8 cellular contexts compared by ENCODE assay signal in genomic region chr10:69328346-69328687, GRCh38. TPM values are rescaled to one million over a fixed set of nuclear protein-coding genes. Genes with fewer than 3 reads are reported as not detected.
A peak's percentile ranks its signal among the peaks of the same experiment; 100 is the strongest.
DNase-seq lines count a peak whose midpoint lies in the region; ATAC-seq and TF ChIP-seq lines count a peak whose summit lies in the region.

No MANE protein-coding gene starts in this region.

- CTCF ChIA-PET in activated CD4-positive, alpha-beta memory T cell treated with anti-CD3 and anti-CD28 coated beads for 36 hours (lab: Charles Lee): interaction anchor here (1.1 to 2.9 kb wide), 3 partner anchors 9 to 79 kb away, joined by 3 to 15 read pairs (median 5); no protein-coding TSS in a partner anchor
- CTCF ChIA-PET in Caco-2 (lab: Charles Lee): no interaction called here

- no peak for TF ChIP-seq EP300 in transverse colon (IDR thresholded peaks at IDR 0.05; ENCODE audit: low read depth)

- TF ChIP-seq POLR2A in transverse colon (IDR thresholded peaks at IDR 0.05): no peak

- in situ Hi-C loops in transverse colon (cut with MboI; ENCODE audit: low pct_ligation_motif_present in 1 of 4, low pct_unique_long_range_greater_than_20kb in 1 of 4, low sequenced_read_pairs in 3 of 4): no loop called here

- H3K27ac Mint-ChIP-seq in activated T-cell treated with anti-CD3 and anti-CD28 coated beads, Interleukin-2, amount 50 U/mL, for 72 hours: peak overlapping the region; percentile 95
- peak overlapping the region; percentile 80 for H3K27ac Mint-ChIP-seq in activated CD4-positive, alpha-beta memory T cell treated with anti-CD3 and anti-CD28 coated beads for 36 hours
- H3K27ac Mint-ChIP-seq in Caco-2 (ENCODE audit: unreplicated experiment): no peak overlapping the region

- peak overlapping the region; percentile 77 to 79 for H3K4me3 Mint-ChIP-seq in activated T-cell treated with anti-CD3 and anti-CD28 coated beads, Interleukin-2, amount 50 U/mL, for 72 hours
- no peak overlapping the region for H3K4me3 Mint-ChIP-seq in activated CD4-positive, alpha-beta memory T cell treated with anti-CD3 and anti-CD28 coated beads for 36 hours
- no peak overlapping the region for H3K4me3 Mint-ChIP-seq in Caco-2 (ENCODE audit: unreplicated experiment)

- H3K36me3 ChIP-seq in hepatocyte (replicated peaks; ENCODE audit: insufficient read depth, low read depth): no peaks in the 10 kb centered on the region
- H3K36me3 ChIP-seq in transverse colon: no peaks in the 10 kb centered on the region
- H3K36me3 ChIP-seq in Caco-2 (ENCODE audit: control insufficient read depth, insufficient read depth, low read length): no peaks in the 10 kb centered on the region

- intact Hi-C loops in activated CD4-positive, alpha-beta memory T cell treated with anti-CD3 and anti-CD28 coated beads for 36 hours (cut with micrococcal nuclease): no loop called here
- intact Hi-C loops in transverse colon (cut with DNase I; ENCODE audit: low total_unique reads): no loop called here
- intact Hi-C loops in Caco-2 (cut with micrococcal nuclease; ENCODE audit: unreplicated experiment): no loop called here

- no peaks in the 10 kb centered on the region for H3K27me3 ChIP-seq in hepatocyte
- no peaks in the 10 kb centered on the region for H3K27me3 ChIP-seq in transverse colon
- no peaks in the 10 kb centered on the region for H3K27me3 ChIP-seq in Caco-2 (replicated peaks; ENCODE audit: control insufficient read depth, insufficient read depth, low read length)

- no peak overlapping the region for H2AFZ ChIP-seq in hepatocyte

- peak overlapping the region; percentile 72 for H3K4me2 ChIP-seq in hepatocyte

- H3K9me2 ChIP-seq in hepatocyte (replicated peaks; ENCODE audit: insufficient read depth): no peaks in the 10 kb centered on the region

- no peaks in the 10 kb centered on the region for H3K9me3 Mint-ChIP-seq in activated T-cell treated with anti-CD3 and anti-CD28 coated beads, Interleukin-2, amount 50 U/mL, for 72 hours
- no peaks in the 10 kb centered on the region for H3K9me3 Mint-ChIP-seq in activated CD4-positive, alpha-beta memory T cell treated with anti-CD3 and anti-CD28 coated beads for 36 hours
- H3K9me3 Mint-ChIP-seq in Caco-2 (ENCODE audit: unreplicated experiment): no peaks in the 10 kb centered on the region

- POLR2A ChIA-PET in activated CD4-positive, alpha-beta memory T cell treated with anti-CD3 and anti-CD28 coated beads for 36 hours (lab: Charles Lee): interaction anchor here (0.6 to 1.6 kb wide), 2 partner anchors 9 to 655 kb away, joined by 3 to 21 read pairs; no protein-coding TSS in a partner anchor
- POLR2A ChIA-PET in Caco-2 (lab: Charles Lee): no interaction called here

- BruUV-seq in Caco-2 (replicated peaks; lab: Mats Ljungman, UMichigan): no TSS peak

- no peak overlapping the region for H3K4me3 ChIP-seq in hepatocyte
- peak overlapping the region in 2 of 4 donors; percentile 5 to 13 for H3K4me3 ChIP-seq in transverse colon
- H3K4me3 ChIP-seq in Caco-2 (ENCODE audit: low read depth, low read length): no peak overlapping the region

- peaks cover 7% of the 10 kb centered on the region for H4K20me1 ChIP-seq in hepatocyte (ENCODE audit: insufficient read depth, poor library complexity, severe bottlenecking)

- H3K27me3 Mint-ChIP-seq in activated T-cell treated with anti-CD3 and anti-CD28 coated beads, Interleukin-2, amount 50 U/mL, for 72 hours (ENCODE audit: low read depth): no peaks in the 10 kb centered on the region
- no peaks in the 10 kb centered on the region for H3K27me3 Mint-ChIP-seq in activated CD4-positive, alpha-beta memory T cell treated with anti-CD3 and anti-CD28 coated beads for 36 hours
- no peaks in the 10 kb centered on the region for H3K27me3 Mint-ChIP-seq in Caco-2 (ENCODE audit: insufficient read depth, unreplicated experiment)

- peak; percentile 22 to 43 for ATAC-seq in activated T-cell treated with anti-CD3 and anti-CD28 coated beads, Interleukin-2, amount 50 U/mL, for 72 hours (replicated peaks in 1 of 2)

- H3K4me1 ChIP-seq in hepatocyte (ENCODE audit: insufficient read depth) (peaks cover 26% of the 10 kb centered on the region), transverse colon (peaks cover 27 to 83% (median 64%) of the 10 kb centered on the region in 4 donors), Caco-2 (peaks cover 34% of the 10 kb centered on the region)

- H3K79me2 ChIP-seq in hepatocyte: peaks cover 85% of the 10 kb centered on the region

- no peak for DNase-seq in activated T-cell treated with anti-CD3 and anti-CD28 coated beads, Interleukin-2, amount 50 U/mL, for 72 hours
- no peak for DNase-seq in activated T-cell treated with anti-CD3 and anti-CD28 coated beads, Interleukin-2, amount 50 U/mL, for 48 hours
- DNase-seq in activated CD4-positive, alpha-beta memory T cell treated with anti-CD3 and anti-CD28 coated beads for 36 hours: no peak
- DNase-seq in hepatocyte (ENCODE audit: low spot score) (no peak), transverse colon (no peak), DMS153 treated with DMSO at 0.1 percent for 48 hours (lab: John Stamatoyannopoulos, UW; ENCODE audit: unreplicated experiment) (no peak), NCI-H82 (lab: John Stamatoyannopoulos, UW) (no peak), Caco-2 (no peak)

- TF ChIP-seq CTCF in hepatocyte (IDR thresholded peaks at IDR 0.05; ENCODE audit: poor library complexity) (no peak), transverse colon (IDR thresholded peaks at IDR 0.05) (no peak), Caco-2 (IDR thresholded peaks at IDR 0.05; ENCODE audit: insufficient read depth in 1 of 2, low read depth in 1 of 2, low read length in 1 of 2, severe bottlenecking in 1 of 2, unreplicated experiment in 1 of 2) (no peak)

- H3K27ac ChIP-seq in hepatocyte: peak overlapping the region; percentile 71
- peak overlapping the region; percentile 79 to 81 (median 80) for H3K27ac ChIP-seq in transverse colon

- H3K9me3 ChIP-seq in hepatocyte (ENCODE audit: low read depth): no peaks in the 10 kb centered on the region
- H3K9me3 ChIP-seq in transverse colon: no peaks in the 10 kb centered on the region
- H3K9me3 ChIP-seq in Caco-2: no peaks in the 10 kb centered on the region

- WGBS in hepatocyte (ENCODE audit: low lambda C conversion rate, missing lambda C conversion rate): 83% methylated on average over 7 of the region's 7 CpGs
- 62 to 67% methylated on average over 5 to 7 of the region's 7 CpGs for WGBS in transverse colon (ENCODE audit: low coverage in 1 of 2), 2 donors

- H3K4me1 Mint-ChIP-seq in activated T-cell treated with anti-CD3 and anti-CD28 coated beads, Interleukin-2, amount 50 U/mL, for 72 hours (ENCODE audit: low read depth): peaks cover 82% of the 10 kb centered on the region
- peaks cover 62% of the 10 kb centered on the region for H3K4me1 Mint-ChIP-seq in activated CD4-positive, alpha-beta memory T cell treated with anti-CD3 and anti-CD28 coated beads for 36 hours (ENCODE audit: low read depth)
- peaks cover 29% of the 10 kb centered on the region for H3K4me1 Mint-ChIP-seq in Caco-2 (ENCODE audit: low read depth, unreplicated experiment)

- H3K36me3 Mint-ChIP-seq in activated T-cell treated with anti-CD3 and anti-CD28 coated beads, Interleukin-2, amount 50 U/mL, for 72 hours (ENCODE audit: insufficient read depth in 2 of 2): peaks cover 0 to 4% of the 10 kb centered on the region in 2 donors
- H3K36me3 Mint-ChIP-seq in activated CD4-positive, alpha-beta memory T cell treated with anti-CD3 and anti-CD28 coated beads for 36 hours: peaks cover 14% of the 10 kb centered on the region
- H3K36me3 Mint-ChIP-seq in Caco-2 (ENCODE audit: insufficient read depth, unreplicated experiment): peaks cover 10% of the 10 kb centered on the region

RNA-seq across cellular contexts. Expression of gene HK1, which starts 50.0 kb away (rescaled TPM):
- total RNA-seq in activated T-cell treated with anti-CD3 and anti-CD28 coated beads, Interleukin-2, amount 50 U/mL, for 72 hours: 100 to 1,000 TPM; 143 to 149 TPM
- 100 to 1,000 TPM; 213 to 220 TPM for total RNA-seq in activated CD4-positive, alpha-beta memory T cell treated with anti-CD3 and anti-CD28 coated beads for 36 hours
- total RNA-seq in hepatocyte (24.3 and 31.1 TPM in 2 replicates), transverse colon (10 to 100 TPM; 27.3 to 69.9 (median 54.0) TPM), Caco-2 (2022) (27.2 and 35.4 TPM in 2 replicates)
- 42.5 and 55.4 TPM in 2 replicates for polyA plus RNA-seq in hepatocyte

Comparison
In these comparisons a context has a peak if more than half of its experiments do, and no peak if none do; other contexts are left out.
1. H3K4me3 Mint-ChIP-seq: peak in activated T-cell treated with anti-CD3 and anti-CD28 coated beads, Interleukin-2, amount 50 U/mL, for 72 hours (2 of 2); none in activated CD4-positive, alpha-beta memory T cell treated with anti-CD3 and anti-CD28 coated beads for 36 hours (single experiment) and Caco-2 (single experiment).